Comparison of ENCODE assay signal across 15 cellular contexts in the genomic region with DNA sequence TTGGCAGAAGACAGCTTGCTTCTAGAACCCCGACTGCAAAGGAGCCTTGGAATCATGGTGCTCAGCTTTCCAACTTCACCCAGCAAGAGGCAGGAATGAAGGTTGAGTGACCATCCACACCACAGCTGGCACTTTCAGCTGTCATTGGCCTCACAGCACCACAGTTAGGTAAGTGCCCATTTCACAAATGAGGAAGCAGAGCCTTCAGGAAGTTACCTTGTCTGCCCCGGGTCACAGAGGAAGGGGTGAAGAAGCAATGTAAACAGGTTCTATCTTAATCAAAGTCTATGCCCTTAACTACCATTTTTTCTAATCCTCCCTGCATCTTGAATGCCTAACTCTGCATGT.
DNase-seq lines count a peak whose midpoint lies in the region; FAIRE-seq and TF ChIP-seq lines count a peak whose summit lies in the region.
"Had no signal": no experiment of that assay in that cellular context is flagged by ENCODE, and none has a peak within 500 bp of the region (broad histone marks: within the 10 kb centered on the region; RNA-seq: fewer than 3 reads in every experiment).

No MANE protein-coding gene starts in this region.

- H3K27ac Mint-ChIP-seq in brain (peak overlapping the region in 3 of 5 experiments; percentile 5 to 68 (median 67)), neural progenitor cell (peak overlapping the region; percentile 51)
- H3K27ac Mint-ChIP-seq: activated CD4-positive, alpha-beta memory T cell treated with anti-CD3 and anti-CD28 coated beads for 36 hours; activated T-cell treated with anti-CD3 and anti-CD28 coated beads, Interleukin-2, amount 50 U/mL, for 72 hours had no signal

- no peak overlapping the region for H3K4me2 ChIP-seq in MM.1S (ENCODE audit: low read depth, low read length)
- H3K4me2 ChIP-seq in neural progenitor cell: no peak overlapping the region

- no peaks in the 10 kb centered on the region for H3K4me1 ChIP-seq in MM.1S (ENCODE audit: low read length)
- H3K4me1 ChIP-seq in neural progenitor cell: peaks cover 13% of the 10 kb centered on the region
- H3K4me1 ChIP-seq in thyroid gland: peaks cover 0 to 9% of the 10 kb centered on the region in 2 donors

- H4K20me1 ChIP-seq in MM.1S (ENCODE audit: insufficient read depth, low read length) (no peaks in the 10 kb centered on the region), neural progenitor cell (ENCODE audit: low read depth) (no peaks in the 10 kb centered on the region)

- WGBS in thyroid gland, 2 donors: 53 to 70% methylated on average over 2 of the region's 2 CpGs

- TF ChIP-seq POLR2A in thyroid gland (IDR thresholded peaks at IDR 0.05): no peak

- H3K9ac ChIP-seq in MM.1S (ENCODE audit: low read length) (no peak overlapping the region), neural progenitor cell (no peak overlapping the region)

- no peaks in the 10 kb centered on the region for H3K27me3 ChIP-seq in MM.1S (replicated peaks; ENCODE audit: insufficient read depth, low read length)
- H3K27me3 ChIP-seq in neural progenitor cell: no peaks in the 10 kb centered on the region
- H3K27me3 ChIP-seq in thyroid gland: no peaks in the 10 kb centered on the region
- H3K27me3 ChIP-seq: foreskin keratinocyte, ovary had no signal

- DNase-seq in GF-D8 (lab: John Stamatoyannopoulos, UW) (peak; percentile 19), MM.1S (no peak), neural progenitor cell (ENCODE audit: low spot score) (no peak), D721Med (ENCODE audit: insufficient read length, low spot score) (no peak), AG08396 (ENCODE audit: low spot score) (no peak), thyroid gland (no peak)
- DNase-seq in activated CD4-positive, CD25-positive, alpha-beta regulatory T cell treated with anti-CD3 and anti-CD28 coated beads, Interleukin-2, amount 50 U/mL, for 72 hours: no peak
- DNase-seq: activated CD4-positive, alpha-beta memory T cell treated with anti-CD3 and anti-CD28 coated beads for 36 hours; activated T-cell treated with anti-CD3 and anti-CD28 coated beads, Interleukin-2, amount 50 U/mL, for 72 hours; NCI-H1694; ovary had no signal

- H3K36me3 Mint-ChIP-seq in brain (no peaks in the 10 kb centered on the region), neural progenitor cell (no peaks in the 10 kb centered on the region)
- H3K36me3 Mint-ChIP-seq: activated CD4-positive, alpha-beta memory T cell treated with anti-CD3 and anti-CD28 coated beads for 36 hours; CD14-positive monocyte had no signal

- H3K9me3 Mint-ChIP-seq in brain (no peaks in the 10 kb centered on the region), neural progenitor cell (no peaks in the 10 kb centered on the region)
- H3K9me3 Mint-ChIP-seq: activated CD4-positive, alpha-beta memory T cell treated with anti-CD3 and anti-CD28 coated beads for 36 hours; activated T-cell treated with anti-CD3 and anti-CD28 coated beads, Interleukin-2, amount 50 U/mL, for 72 hours; CD14-positive monocyte had no signal

- H3K36me3 ChIP-seq in MM.1S (replicated peaks; ENCODE audit: insufficient read depth, low read length): no peaks in the 10 kb centered on the region
- no peaks in the 10 kb centered on the region for H3K36me3 ChIP-seq in neural progenitor cell
- H3K36me3 ChIP-seq in thyroid gland: no peaks in the 10 kb centered on the region
- H3K36me3 ChIP-seq: ovary had no signal

- H3K9me3 ChIP-seq in MM.1S (replicated peaks; ENCODE audit: insufficient read depth, low read length) (no peaks in the 10 kb centered on the region), neural progenitor cell (ENCODE audit: low read depth) (no peaks in the 10 kb centered on the region), thyroid gland (no peaks in the 10 kb centered on the region)
- H3K9me3 ChIP-seq: ovary had no signal

- TF ChIP-seq CTCF in MM.1S (IDR thresholded peaks at IDR 0.05; ENCODE audit: low read length) (no peak), brain (conservative IDR thresholded peaks at IDR 0.05) (no peak), neural progenitor cell (IDR thresholded peaks at IDR 0.05) (no peak), D721Med (IDR thresholded peaks at IDR 0.05; ENCODE audit: insufficient read depth, missing control alignments) (no peak), thyroid gland (IDR thresholded peaks at IDR 0.05) (no peak)

- no peak overlapping the region for H3K4me3 ChIP-seq in MM.1S (ENCODE audit: low read length)
- no peak overlapping the region for H3K4me3 ChIP-seq in neural progenitor cell
- H3K4me3 ChIP-seq in thyroid gland (replicated peaks in 1 of 3): no peak overlapping the region
- H3K4me3 ChIP-seq: ovary had no signal

- H2AFZ ChIP-seq in MM.1S (ENCODE audit: low read length): peak overlapping the region; percentile 35
- no peak overlapping the region for H2AFZ ChIP-seq in neural progenitor cell (replicated peaks)

- peaks cover 38% of the 10 kb centered on the region for H3K4me1 Mint-ChIP-seq in brain
- peaks cover 22% of the 10 kb centered on the region for H3K4me1 Mint-ChIP-seq in neural progenitor cell

- no peaks in the 10 kb centered on the region for H3K9me2 ChIP-seq in MM.1S (replicated peaks; ENCODE audit: insufficient read depth, low read length)

- H3K27me3 Mint-ChIP-seq in brain (no peaks in the 10 kb centered on the region), neural progenitor cell (ENCODE audit: insufficient read depth, low read depth) (peaks cover 9% of the 10 kb centered on the region)

- H3K4me3 Mint-ChIP-seq in brain (no peak overlapping the region), neural progenitor cell (no peak overlapping the region)
- H3K4me3 Mint-ChIP-seq: activated CD4-positive, alpha-beta memory T cell treated with anti-CD3 and anti-CD28 coated beads for 36 hours; activated T-cell treated with anti-CD3 and anti-CD28 coated beads, Interleukin-2, amount 50 U/mL, for 72 hours; CD14-positive monocyte had no signal

- intact Hi-C loops in thyroid gland (cut with DNase I): no loop called here

- H3K27ac ChIP-seq in MM.1S (ENCODE audit: low read length) (no peak overlapping the region), neural progenitor cell (no peak overlapping the region), thyroid gland (no peak overlapping the region)
- H3K27ac ChIP-seq: foreskin keratinocyte, ovary had no signal

- no peak for FAIRE-seq in D721Med (lab: Jason Lieb, UNC)
- FAIRE-seq: GM12891 had no signal

- no peaks in the 10 kb centered on the region for H3F3A ChIP-seq in MM.1S (ENCODE audit: insufficient read depth, low read length)
- no peaks in the 10 kb centered on the region for H3F3A ChIP-seq in neural progenitor cell (ENCODE audit: low read depth)

- H3K79me2 ChIP-seq in MM.1S (ENCODE audit: low read length) (no peaks in the 10 kb centered on the region), neural progenitor cell (ENCODE audit: low read depth) (no peaks in the 10 kb centered on the region)
